14 cellular contexts compared by ENCODE assay signal in the genomic region with DNA sequence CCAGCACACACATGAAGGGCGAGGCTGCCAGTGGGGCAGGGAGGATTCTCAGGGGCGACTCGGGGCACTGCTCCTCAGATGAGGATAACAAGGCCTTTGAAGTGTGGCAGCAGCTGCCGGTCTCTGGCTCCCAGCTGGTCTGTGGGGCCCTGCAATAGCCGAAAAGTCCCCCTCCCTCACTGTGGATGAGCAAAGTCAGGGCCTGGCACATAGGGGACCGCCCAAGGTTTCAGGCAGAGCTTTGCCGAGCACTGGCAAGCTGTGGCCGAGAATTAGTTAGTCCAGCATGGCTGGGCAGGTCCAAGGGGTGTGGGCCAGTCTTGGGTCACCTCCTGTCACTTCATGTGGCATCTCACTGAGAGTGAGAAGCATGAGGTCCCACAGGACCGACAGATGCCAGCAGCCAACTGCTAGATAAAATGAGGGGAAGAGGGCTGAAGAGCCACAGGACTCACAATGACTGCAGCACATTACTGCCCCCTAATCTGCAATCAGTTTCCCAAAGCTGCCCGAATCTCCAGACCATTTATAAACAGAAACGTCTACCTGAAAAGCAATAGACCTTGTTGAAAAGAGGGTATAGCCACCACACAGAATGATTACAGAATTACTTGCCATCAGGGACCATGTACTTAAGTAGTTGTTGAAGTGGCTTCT. TPM values are rescaled to one million over a fixed set of nuclear protein-coding genes. Genes with fewer than 3 reads are reported as not detected.
DNase-seq lines count a peak whose midpoint lies in the region; ATAC-seq, FAIRE-seq and TF ChIP-seq lines count a peak whose summit lies in the region.
"Had no signal": no experiment of that assay in that cellular context is flagged by ENCODE, and none has a peak within 500 bp of the region (broad histone marks: within the 10 kb centered on the region; RNA-seq: fewer than 3 reads in every experiment).

No MANE protein-coding gene starts in this region.

- peaks cover 0 to 11% (median 4%) of the 10 kb centered on the region in 4 donors for H3K36me3 ChIP-seq in liver (ENCODE audit: control insufficient read depth in 4 of 4, insufficient read depth in 3 of 4, low read depth in 1 of 4, low read length in 3 of 4)
- H3K36me3 ChIP-seq in HepG2 (replicated peaks in 1 of 2; ENCODE audit: control insufficient read depth in 1 of 2, insufficient read depth in 2 of 2, low read length in 2 of 2): no peaks in the 10 kb centered on the region
- H3K36me3 ChIP-seq in esophagus muscularis mucosa: peaks cover 0 to 19% (median 5%) of the 10 kb centered on the region in 4 donors
- no peaks in the 10 kb centered on the region for H3K36me3 ChIP-seq in pancreas
- H3K36me3 ChIP-seq: left lung had no signal

- no peaks in the 10 kb centered on the region for H4K20me1 ChIP-seq in HepG2 (ENCODE audit: insufficient read depth, low read length)

- no peak overlapping the region for H2AFZ ChIP-seq in HepG2 (ENCODE audit: low read length)

- TF ChIP-seq CTCF in liver (IDR thresholded peaks at IDR 0.05; ENCODE audit: low read depth, low read length, missing input control): no peak
- TF ChIP-seq CTCF in HepG2 (CRISPR knock-in tag; IDR thresholded peaks at IDR 0.05): no peak
- TF ChIP-seq CTCF in esophagus muscularis mucosa (IDR thresholded peaks at IDR 0.05): no peak
- TF ChIP-seq CTCF in pancreas (IDR thresholded peaks at IDR 0.05): no peak

- POLR2A ChIA-PET in HepG2 (lab: Yijun Ruan, JAX): interaction anchor here (7.5 kb wide), 1 partner anchor 12 kb away, joined by 135 read pairs; the partner anchor contains the start of gene TEF

- no peaks in the 10 kb centered on the region for H3K4me1 Mint-ChIP-seq in stimulated activated effector memory CD8-positive, alpha-beta T cell treated with anti-CD3 and anti-CD28 coated beads, Interleukin-12 subunit alpha, Interleukin-12 subunit beta, amount 100 ng/mL, for 72 hours
- H3K4me1 Mint-ChIP-seq: activated naive CD4-positive, alpha-beta T cell treated with anti-CD3 and anti-CD28 coated beads, Interleukin-2, amount 10 ng/mL, durations not matched to agents 7 days and 5 days had no signal

- intact Hi-C loops in HepG2 (cut with micrococcal nuclease; ENCODE audit: unreplicated experiment): loop anchor here (10.0 kb wide), 1 partner anchor 64 kb away; the partner anchor contains the start of gene ZC3H7B
- intact Hi-C loops in esophagus muscularis mucosa (cut with DNase I): loop anchor here (5.0 kb wide), 1 partner anchor 67 kb away; the partner anchor contains the start of gene ZC3H7B
- intact Hi-C loops in pancreas (cut with DNase I): loop anchor here in 1 of 3 donors (10.0 kb wide), 1 partner anchor 64 kb away; the partner anchor contains the start of gene ZC3H7B

- no peaks in the 10 kb centered on the region for H3K27me3 ChIP-seq in liver (ENCODE audit: control insufficient read depth in 4 of 4, insufficient read depth in 4 of 4, low read length in 3 of 4)
- H3K27me3 ChIP-seq in HepG2 (ENCODE audit: control insufficient read depth in 1 of 2, insufficient read depth in 2 of 2, low read length in 2 of 2): no peaks in the 10 kb centered on the region; a peak in 1 of 5 replicates
- no peaks in the 10 kb centered on the region for H3K27me3 ChIP-seq in esophagus muscularis mucosa
- H3K27me3 ChIP-seq in pancreas: no peaks in the 10 kb centered on the region
- H3K27me3 ChIP-seq: left lung had no signal

- H3K79me2 ChIP-seq in HepG2 (ENCODE audit: insufficient read depth, low read length): no peaks in the 10 kb centered on the region

- BruUV-seq in HepG2 (replicated peaks; lab: Mats Ljungman, UMichigan): no TSS peak

- H3K9me3 Mint-ChIP-seq in stimulated activated effector memory CD8-positive, alpha-beta T cell treated with anti-CD3 and anti-CD28 coated beads, Interleukin-12 subunit alpha, Interleukin-12 subunit beta, amount 100 ng/mL, for 72 hours: no peaks in the 10 kb centered on the region
- H3K9me3 Mint-ChIP-seq: activated naive CD4-positive, alpha-beta T cell treated with anti-CD3 and anti-CD28 coated beads, Interleukin-2, amount 10 ng/mL, durations not matched to agents 7 days and 5 days had no signal

- peak overlapping the region; percentile 7 to 28 for H3K9ac ChIP-seq in liver (ENCODE audit: low read depth in 1 of 2, low read length in 2 of 2)
- H3K9ac ChIP-seq in HepG2 (ENCODE audit: insufficient read depth, low read depth, low read length): no peak overlapping the region

- TF ChIP-seq EP300 in HepG2 (IDR thresholded peaks at IDR 0.05; ENCODE audit: low read depth in 2 of 2, low read length in 2 of 2) (no peak), HepG2 (CRISPR knock-in tag; IDR thresholded peaks at IDR 0.05; ENCODE audit: borderline replicate concordance) (no peak), esophagus muscularis mucosa (IDR thresholded peaks at IDR 0.05) (no peak)

- H3K36me3 Mint-ChIP-seq in stimulated activated effector memory CD8-positive, alpha-beta T cell treated with anti-CD3 and anti-CD28 coated beads, Interleukin-12 subunit alpha, Interleukin-12 subunit beta, amount 100 ng/mL, for 72 hours: no peaks in the 10 kb centered on the region
- H3K36me3 Mint-ChIP-seq: activated naive CD4-positive, alpha-beta T cell treated with anti-CD3 and anti-CD28 coated beads, Interleukin-2, amount 10 ng/mL, durations not matched to agents 7 days and 5 days had no signal

- WGBS in liver: 41% methylated on average over 11 of the region's 11 CpGs
- WGBS in HepG2 (ENCODE audit: low lambda C conversion rate): 51% methylated on average over 10 of the region's 11 CpGs
- 52% methylated on average over 11 of the region's 11 CpGs for WGBS in esophagus muscularis mucosa
- WGBS in pancreas, 2 donors: 26 to 37% methylated on average over 11 of the region's 11 CpGs

- in situ Hi-C loops in HepG2 (cut with HindIII; ENCODE audit: extremely low pct_ligation_motif_present, low pct_unique_long_range_greater_than_20kb): no loop called here

- H3K4me3 ChIP-seq in liver (ENCODE audit: low read depth in 1 of 3, low read length in 3 of 3) (peak overlapping the region in 1 of 3 donors; percentile 3), HepG2 (replicated peaks in 1 of 3; ENCODE audit: insufficient read depth in 1 of 3, low read depth in 2 of 3, low read length in 3 of 3) (no peak overlapping the region), esophagus muscularis mucosa (peak overlapping the region; percentile 56 to 65 (median 63)), pancreas (peak overlapping the region in 3 of 4 donors; percentile 56 to 61 (median 56))

- CTCF ChIA-PET in HepG2 (lab: Yijun Ruan, JAX; ENCODE audit: low intra/inter-chr PET ratio, low total read pairs): no interaction called here

- DNase-seq in HepG2 (ENCODE audit: low spot score) (no peak), esophagus muscularis mucosa (ENCODE audit: extremely low spot score) (no peak), pancreas (peak in 3 of 6 donors; percentile 28 to 74 (median 32))
- DNase-seq in stimulated activated effector memory CD8-positive, alpha-beta T cell treated with anti-CD3 and anti-CD28 coated beads, Interleukin-12 subunit alpha, Interleukin-12 subunit beta, amount 100 ng/mL, for 72 hours (ENCODE audit: low spot score in 2 of 2): no peak
- DNase-seq: activated CD8-positive, alpha-beta T cell treated with anti-CD3 and anti-CD28 coated beads, Interleukin-2, amount 10 ng/mL, durations not matched to agents 7 days and 5 days; activated naive CD4-positive, alpha-beta T cell treated with anti-CD3 and anti-CD28 coated beads, Interleukin-2, amount 10 ng/mL, durations not matched to agents 7 days and 5 days; cortex of kidney; NCI-H1048; T-helper 2 cell had no signal

- no peak overlapping the region for H3K27ac Mint-ChIP-seq in stimulated activated effector memory CD8-positive, alpha-beta T cell treated with anti-CD3 and anti-CD28 coated beads, Interleukin-12 subunit alpha, Interleukin-12 subunit beta, amount 100 ng/mL, for 72 hours
- H3K27ac Mint-ChIP-seq: activated CD8-positive, alpha-beta T cell treated with anti-CD3 and anti-CD28 coated beads, Interleukin-2, amount 10 ng/mL, durations not matched to agents 7 days and 5 days; activated naive CD4-positive, alpha-beta T cell treated with anti-CD3 and anti-CD28 coated beads, Interleukin-2, amount 10 ng/mL, durations not matched to agents 7 days and 5 days had no signal

- H3K4me1 ChIP-seq in liver (ENCODE audit: control insufficient read depth in 4 of 4, insufficient read depth in 4 of 4, low read length in 3 of 4) (peaks cover 6 to 56% (median 42%) of the 10 kb centered on the region in 4 donors), HepG2 (ENCODE audit: insufficient read depth, low read length) (peaks cover 43% of the 10 kb centered on the region), esophagus muscularis mucosa (peaks cover 33 to 65% (median 57%) of the 10 kb centered on the region in 4 donors), pancreas (peaks cover 8 to 31% (median 13%) of the 10 kb centered on the region in 3 donors)

- H3K9me3 ChIP-seq in liver (ENCODE audit: control insufficient read depth in 4 of 4, low read length in 3 of 4) (no peaks in the 10 kb centered on the region), HepG2 (ENCODE audit: low read length) (no peaks in the 10 kb centered on the region), esophagus muscularis mucosa (no peaks in the 10 kb centered on the region), pancreas (no peaks in the 10 kb centered on the region)
- H3K9me3 ChIP-seq: left lung had no signal

- no peak for TF ChIP-seq RAD21 in liver (IDR thresholded peaks at IDR 0.05)
- TF ChIP-seq RAD21 in HepG2 (CRISPR knock-in tag; IDR thresholded peaks at IDR 0.05): no peak

- H3K27ac ChIP-seq in liver (ENCODE audit: low read depth in 1 of 2, low read length in 2 of 2): no peak overlapping the region
- H3K27ac ChIP-seq in HepG2 (ENCODE audit: extremely low read length, insufficient read depth, low read length): no peak overlapping the region
- peak overlapping the region; percentile 80 to 87 (median 84) for H3K27ac ChIP-seq in esophagus muscularis mucosa (replicated peaks in 1 of 4)
- peak overlapping the region; percentile 75 to 86 (median 80) for H3K27ac ChIP-seq in pancreas
- H3K27ac ChIP-seq: left lung had no signal

- H3K4me2 ChIP-seq in HepG2 (ENCODE audit: low read depth, low read length): no peak overlapping the region

- TF ChIP-seq POLR2A in HepG2 (IDR thresholded peaks at IDR 0.05; ENCODE audit: insufficient read depth in 1 of 2, low read depth in 2 of 2, low read length in 2 of 2): no peak
- TF ChIP-seq POLR2A in esophagus muscularis mucosa (IDR thresholded peaks at IDR 0.05; ENCODE audit: low read depth): no peak

- no peak overlapping the region for H3K4me3 Mint-ChIP-seq in stimulated activated effector memory CD8-positive, alpha-beta T cell treated with anti-CD3 and anti-CD28 coated beads, Interleukin-12 subunit alpha, Interleukin-12 subunit beta, amount 100 ng/mL, for 72 hours
- H3K4me3 Mint-ChIP-seq: activated CD8-positive, alpha-beta T cell treated with anti-CD3 and anti-CD28 coated beads, Interleukin-2, amount 10 ng/mL, durations not matched to agents 7 days and 5 days; activated naive CD4-positive, alpha-beta T cell treated with anti-CD3 and anti-CD28 coated beads, Interleukin-2, amount 10 ng/mL, durations not matched to agents 7 days and 5 days had no signal

- FAIRE-seq in HepG2 (lab: Jason Lieb, UNC) (no peak), pancreas (lab: Jason Lieb, UNC) (no peak)

- ATAC-seq in HepG2 (no peak), pancreas (no peak), HG03457 (IDR thresholded peaks at IDR 0.05; ENCODE audit: unreplicated experiment) (no peak), GM18868 (IDR thresholded peaks at IDR 0.05; ENCODE audit: unreplicated experiment) (no peak), HG02623 (IDR thresholded peaks at IDR 0.05; ENCODE audit: unreplicated experiment) (no peak)
- ATAC-seq in stimulated activated effector memory CD8-positive, alpha-beta T cell treated with anti-CD3 and anti-CD28 coated beads, Interleukin-12 subunit alpha, Interleukin-12 subunit beta, amount 100 ng/mL, for 72 hours: no peak
- ATAC-seq: activated CD8-positive, alpha-beta T cell treated with anti-CD3 and anti-CD28 coated beads, Interleukin-2, amount 10 ng/mL, durations not matched to agents 7 days and 5 days; left lung had no signal

RNA-seq across cellular contexts. Expression of gene TEF, which starts 12.5 kb away (rescaled TPM):
- total RNA-seq in liver (10 to 100 TPM in 1 of 2 donors, 1 to 10 TPM in 1; 8.8 to 16.2 TPM), HepG2 (2016; rRNA removed; fragmentation: Illumina TruSeq; extraction: Trizol) (7.6 and 8.2 TPM in 2 replicates), esophagus muscularis mucosa (10 to 100 TPM; 19.5 to 47.8 (median 36.6) TPM), pancreas (10 to 100 TPM in 5 of 6 donors, 1 to 10 TPM in 1; 8.3 to 19.6 (median 17.6) TPM)
- polyA plus RNA-seq in liver (10 to 100 TPM in 1 of 2 donors, 1 to 10 TPM in 1; 5.7 to 11.6 TPM), HepG2 (2011; rRNA removed) (11.2 and 13.9 TPM in 2 replicates), pancreas (10 to 100 TPM in 1 of 2 donors, 1 to 10 TPM in 1; 8.8 to 18.7 TPM)
- 1.2 and 1.4 TPM in 2 replicates for total RNA-seq in HepG2 (2016; cell fraction: cytosol; rRNA removed; fragmentation: Illumina TruSeq; extraction: Trizol; ENCODE audit: low read depth)
- 6.8 and 7.9 TPM in 2 replicates for total RNA-seq in HepG2 (2016; cell fraction: insoluble cytoplasmic fraction; rRNA removed; fragmentation: Illumina TruSeq; extraction: Trizol)
- total RNA-seq in HepG2 (2016; cell fraction: membrane; rRNA removed; fragmentation: Illumina TruSeq; extraction: Trizol): 4.4 and 4.7 TPM in 2 replicates
- 4.9 and 6.0 TPM in 2 replicates for total RNA-seq in HepG2 (2016; cell fraction: nucleus; rRNA removed; fragmentation: Illumina TruSeq; extraction: Trizol)
- 7.0 and 7.4 TPM in 2 replicates for polyA plus RNA-seq in HepG2 (2011; cell fraction: cytosol; rRNA removed)
- 11.3 and 13.2 TPM in 2 replicates for polyA plus RNA-seq in HepG2 (2011; cell fraction: nucleus; rRNA removed)
- polyA plus RNA-seq in HepG2 (2012): 4.4 and 5.9 TPM in 2 replicates
- polyA plus RNA-seq in HepG2 (2016; cell fraction: cytosol; fragmentation: Illumina TruSeq; extraction: Trizol; ENCODE audit: low read depth): 0.47 and 0.59 TPM in 2 replicates
- 5.6 and 6.0 TPM in 2 replicates for polyA plus RNA-seq in HepG2 (2016; cell fraction: insoluble cytoplasmic fraction; fragmentation: Illumina TruSeq; extraction: Trizol; ENCODE audit: low read depth)
- polyA plus RNA-seq in HepG2 (2016; cell fraction: membrane; fragmentation: Illumina TruSeq; extraction: Trizol; ENCODE audit: low read depth): 2.1 and 2.3 TPM in 2 replicates
- 7.1 and 7.2 TPM in 2 replicates for polyA plus RNA-seq in HepG2 (2016; cell fraction: nucleus; fragmentation: Illumina TruSeq; extraction: Trizol; ENCODE audit: insufficient read depth, low read depth)
- polyA minus RNA-seq in HepG2 (2011; rRNA and poly(A)+ RNA removed; ENCODE audit: low replicate concordance): 7.9 and 26.0 TPM in 2 replicates
- 7.2 and 7.3 TPM in 2 replicates for polyA minus RNA-seq in HepG2 (2011; cell fraction: cytosol; rRNA and poly(A)+ RNA removed)
- 4.7 and 5.0 TPM in 2 replicates for polyA minus RNA-seq in HepG2 (2011; cell fraction: nucleus; rRNA and poly(A)+ RNA removed)

Comparison
In these comparisons a context has a peak if more than half of its experiments do, and no peak if none do; other contexts are left out.
1. H3K27ac ChIP-seq: peak in esophagus muscularis mucosa (4 of 4) and pancreas (4 of 4); none in liver (0 of 2) and HepG2 (single experiment).
2. H3K4me3 ChIP-seq: peak in esophagus muscularis mucosa (4 of 4) and pancreas (3 of 4); none in HepG2 (0 of 3).